ENCODE assay signal across 8 cellular contexts in the genomic region with DNA sequence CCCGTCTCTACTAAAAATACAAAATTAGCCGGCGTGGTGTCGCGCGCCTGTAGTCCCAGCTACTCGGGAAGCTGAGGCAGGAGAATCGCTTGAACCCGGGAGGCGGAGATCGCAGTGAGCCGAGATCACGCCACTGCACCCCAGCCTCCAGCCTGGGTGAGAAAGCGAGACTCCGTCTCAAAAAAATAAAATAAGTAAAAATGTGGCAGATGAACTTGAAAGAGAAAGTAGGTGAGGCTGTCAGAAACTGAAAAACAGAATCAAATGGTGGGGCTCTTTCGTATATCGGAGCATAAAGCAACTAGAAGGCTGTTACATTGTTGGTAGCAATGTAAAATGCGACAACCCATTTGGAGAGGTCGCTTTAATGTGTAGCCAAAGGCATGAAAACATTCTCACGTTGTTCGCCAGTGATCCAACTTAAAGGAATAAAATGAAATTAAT. TPM values are rescaled to one million over a fixed set of nuclear protein-coding genes. Genes with fewer than 3 reads are reported as not detected.
A peak's percentile ranks its signal among the peaks of the same experiment; 100 is the strongest.
DNase-seq lines count a peak whose midpoint lies in the region; ATAC-seq, FAIRE-seq and TF ChIP-seq lines count a peak whose summit lies in the region.

No MANE protein-coding gene starts in this region.

- peak overlapping the region; percentile 97 for H3K4me3 Mint-ChIP-seq in endothelial cell (ENCODE audit: unreplicated experiment)
- H3K4me3 Mint-ChIP-seq in neural crest cell = peak overlapping the region; percentile 91

- H3K9me3 ChIP-seq in AG04450 (ENCODE audit: control insufficient read depth, insufficient read depth, low read length) (peaks cover 8% of the 10 kb centered on the region), Peyer's patch (peaks cover 0 to 5% (median 2%) of the 10 kb centered on the region in 4 donors)

- H3K27me3 Mint-ChIP-seq in endothelial cell (ENCODE audit: unreplicated experiment) (peaks cover 13% of the 10 kb centered on the region), neural crest cell (ENCODE audit: low read depth) (no peaks in the 10 kb centered on the region)

- TF ChIP-seq CTCF in AG04450 (IDR thresholded peaks at IDR 0.05; ENCODE audit: low read depth, low read length) (no peak), Peyer's patch (IDR thresholded peaks at IDR 0.05) (no peak), endothelial cell (IDR thresholded peaks at IDR 0.05; ENCODE audit: unreplicated experiment) (no peak), neural crest cell (conservative IDR thresholded peaks at IDR 0.05) (peak; percentile 8)

- H3K27ac Mint-ChIP-seq in endothelial cell (ENCODE audit: unreplicated experiment) (peak overlapping the region; percentile 99), neural crest cell (ENCODE audit: unreplicated experiment) (peak overlapping the region; percentile 81)

- FAIRE-seq in GM19239 (lab: Jason Lieb, UNC) = no peak

- H3K36me3 Mint-ChIP-seq in endothelial cell (ENCODE audit: low read depth, unreplicated experiment) = peaks cover 35% of the 10 kb centered on the region
- peaks cover 5% of the 10 kb centered on the region for H3K36me3 Mint-ChIP-seq in neural crest cell (ENCODE audit: low read depth)

- no peak for TF ChIP-seq POLR2A in Peyer's patch (IDR thresholded peaks at IDR 0.05)

- no peak for DNase-seq in AG04450 (ENCODE audit: low read depth, low spot score)
- DNase-seq in GM19239 (ENCODE audit: insufficient read length, low spot score) = peak; percentile 15
- no peak for DNase-seq in Peyer's patch
- no peak for DNase-seq in endothelial cell (ENCODE audit: low spot score)
- no peak for DNase-seq in neural crest cell (ENCODE audit: low read depth, low spot score)
- DNase-seq in SIG-M5 treated with dmso at 0.1 percent for 504 hours (lab: John Stamatoyannopoulos, UW; ENCODE audit: unreplicated experiment) = no peak

- H3K27me3 ChIP-seq in AG04450 (ENCODE audit: control insufficient read depth, insufficient read depth, low read length) (no peaks in the 10 kb centered on the region), Peyer's patch (no peaks in the 10 kb centered on the region)

- peak overlapping the region; percentile 60 for H3K4me3 ChIP-seq in AG04450 (ENCODE audit: low read depth, low read length)
- peak overlapping the region; percentile 56 to 75 (median 69) for H3K4me3 ChIP-seq in Peyer's patch

- no peak for ATAC-seq in GM21619 (IDR thresholded peaks at IDR 0.05; ENCODE audit: unreplicated experiment)
- no peak for ATAC-seq in GM18861 (IDR thresholded peaks at IDR 0.05; ENCODE audit: unreplicated experiment)

- H3K9me3 Mint-ChIP-seq in endothelial cell (ENCODE audit: unreplicated experiment) = peaks cover 4% of the 10 kb centered on the region
- H3K9me3 Mint-ChIP-seq in neural crest cell = peaks cover 12% of the 10 kb centered on the region

- H3K27ac ChIP-seq in AG04450 (ENCODE audit: low read depth, low read length) (peak overlapping the region; percentile 97), Peyer's patch (peak overlapping the region; percentile 89 to 97 (median 94))

- H3K4me1 Mint-ChIP-seq in endothelial cell (ENCODE audit: unreplicated experiment) = peaks cover 32% of the 10 kb centered on the region
- H3K4me1 Mint-ChIP-seq in neural crest cell = peaks cover 35% of the 10 kb centered on the region

- CTCF ChIA-PET in AG04450 (lab: Charles Lee) = no interaction called here

- H3K36me3 ChIP-seq in Peyer's patch = peaks cover 0 to 24% (median 0%) of the 10 kb centered on the region in 3 donors

- POLR2A ChIA-PET in AG04450 (lab: Yijun Ruan, JAX) = no interaction called here

- peaks cover 0 to 30% (median 18%) of the 10 kb centered on the region in 4 donors for H3K4me1 ChIP-seq in Peyer's patch

RNA-seq across cellular contexts. Expression of gene CCNT1, which starts 0.8 kb away (rescaled TPM):
- 23.7 and 30.8 TPM in 2 replicates for polyA plus RNA-seq in AG04450 (2011; rRNA removed)
- polyA minus RNA-seq in AG04450 (2011; rRNA and poly(A)+ RNA removed) = 36.7 and 49.9 TPM in 2 replicates
- total RNA-seq in Peyer's patch (10 to 100 TPM; 29.6 to 68.5 (median 42.9) TPM), endothelial cell (ENCODE audit: unreplicated experiment) (46.1 TPM), neural crest cell (57.0 and 58.3 TPM in 2 replicates)

RNA-seq across cellular contexts. Expression of gene KANSL2, which starts 35.2 kb away (rescaled TPM):
- polyA plus RNA-seq in AG04450 (2011; rRNA removed) = 35.3 and 37.9 TPM in 2 replicates
- 61.2 and 79.0 TPM in 2 replicates for polyA minus RNA-seq in AG04450 (2011; rRNA and poly(A)+ RNA removed)
- total RNA-seq in Peyer's patch (100 to 1,000 TPM in 1 of 4 donors, 10 to 100 TPM in 3; 14.4 to 106 (median 49.9) TPM), endothelial cell (ENCODE audit: unreplicated experiment) (37.5 TPM), neural crest cell (58.9 and 60.7 TPM in 2 replicates)
